In the genomic region with DNA sequence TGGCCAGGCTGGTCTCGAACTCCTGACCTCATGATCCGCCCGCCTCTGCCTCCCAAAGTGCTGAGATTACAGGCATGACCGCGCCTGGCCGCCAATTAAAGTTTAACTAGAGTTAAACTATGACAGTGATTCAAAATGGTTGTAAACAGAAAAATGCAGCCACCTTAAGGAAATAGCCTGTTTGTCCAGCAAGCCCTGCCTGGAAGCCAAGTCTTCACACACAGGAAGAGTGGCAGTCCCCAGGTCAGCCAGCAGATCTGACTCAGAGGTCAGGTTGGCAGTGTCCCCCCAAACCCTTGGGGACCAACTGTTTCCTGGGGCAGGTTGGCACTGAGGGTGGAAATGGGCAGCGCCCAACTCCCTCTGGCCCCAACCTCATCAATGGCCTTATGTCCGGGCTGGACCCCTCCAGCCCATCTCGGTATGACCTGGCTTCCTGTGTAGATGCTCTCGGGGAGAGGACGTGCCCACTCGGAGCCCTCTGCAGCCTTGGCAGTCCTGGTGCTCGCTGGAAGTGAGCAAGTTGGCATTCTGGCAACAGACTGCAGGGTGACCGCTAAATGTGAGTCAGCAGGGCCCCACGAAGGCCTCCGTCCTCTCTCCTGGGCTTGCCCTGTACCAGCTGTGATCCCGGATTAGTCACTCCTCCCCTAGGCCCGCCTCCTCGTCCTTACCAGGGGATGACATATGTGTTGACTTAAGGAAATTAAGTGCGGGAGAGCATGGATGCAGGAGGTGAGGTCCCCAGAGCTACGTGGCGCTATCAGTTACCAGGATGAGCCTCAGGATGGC, we compare ENCODE assay signal across 8 cellular contexts. TPM values are rescaled to one million over a fixed set of nuclear protein-coding genes. Genes with fewer than 3 reads are reported as not detected.
DNase-seq lines count a peak whose midpoint lies in the region; ATAC-seq, FAIRE-seq and TF ChIP-seq lines count a peak whose summit lies in the region.

No MANE protein-coding gene starts in this region.

- H3K56ac ChIP-seq in H1 (replicated peaks; ENCODE audit: insufficient read length, low read depth, low read length) = no peak overlapping the region

- CTCF ChIA-PET in activated CD8-positive, alpha-beta T cell treated with anti-CD3 and anti-CD28 coated beads, Interleukin-2, amount 10 ng/mL, durations not matched to agents 7 days and 5 days (lab: Charles Lee) = interaction anchor here (0.6 to 2.8 kb wide), 22 partner anchors 9 to 1182 kb away, joined by 3 to 36 read pairs (median 4); partner anchors contain the start of genes HSP90AB1, MYMX and SLC35B2
- CTCF ChIA-PET in H1 (lab: Charles Lee; ENCODE audit: partially characterized antibody) = interaction anchor here (0.6 to 19.4 kb wide), 20 partner anchors 9 to 138 kb away, joined by 3 to 287 read pairs (median 4); partner anchors contain the start of genes HSP90AB1, SLC29A1 and SLC35B2

- no peaks in the 10 kb centered on the region for H3K27me3 Mint-ChIP-seq in activated CD8-positive, alpha-beta T cell treated with anti-CD3 and anti-CD28 coated beads, Interleukin-2, amount 10 ng/mL, durations not matched to agents 7 days and 5 days (ENCODE audit: low read depth)

- H2AFZ ChIP-seq in H1 (ENCODE audit: low read length) = no peak overlapping the region

- peaks cover 6 to 7% of the 10 kb centered on the region in 2 experiments for H4K20me1 ChIP-seq in H1 (replicated peaks in 1 of 2; ENCODE audit: control insufficient read depth in 1 of 2, insufficient read depth in 2 of 2, low read length in 2 of 2)

- no peak overlapping the region for H3K14ac ChIP-seq in H1 (ENCODE audit: insufficient read length)

- H3K4me2 ChIP-seq in H1 (ENCODE audit: insufficient read depth in 1 of 2, low read depth in 2 of 2, low read length in 2 of 2) = peak overlapping the region; percentile 25 to 84

- peaks cover 34% of the 10 kb centered on the region for H3K4me1 ChIP-seq in BE2C
- peaks cover 4 to 15% (median 9%) of the 10 kb centered on the region in 4 experiments; a peak in 6 of 7 replicates for H3K4me1 ChIP-seq in H1 (replicated peaks in 1 of 4; ENCODE audit: control insufficient read depth in 3 of 4, insufficient read depth in 4 of 4, low read length in 3 of 4)

- TF ChIP-seq RAD21 in H1 (IDR thresholded peaks at IDR 0.05 in 1 of 2, conservative IDR thresholded peaks at IDR 0.05 in 1 of 2; ENCODE audit: low read depth in 2 of 2, low read length in 2 of 2) = no peak

- H3K4me3 ChIP-seq in BE2C (ENCODE audit: low read depth, low read length) (peak overlapping the region; percentile 72), HL-60 (replicated peaks; ENCODE audit: insufficient read depth, low read length) (peak overlapping the region; percentile 61), H1 (ENCODE audit: extremely low read depth in 1 of 4, insufficient read depth in 2 of 4, low read depth in 3 of 4, low read length in 4 of 4) (peak overlapping the region; percentile 19 to 71 (median 48))

- no peak overlapping the region for H2BK120ac ChIP-seq in H1 (replicated peaks; ENCODE audit: low read depth, low read length)

- H3K36me3 Mint-ChIP-seq in activated CD8-positive, alpha-beta T cell treated with anti-CD3 and anti-CD28 coated beads, Interleukin-2, amount 10 ng/mL, durations not matched to agents 7 days and 5 days (ENCODE audit: low read depth) = peaks cover 11% of the 10 kb centered on the region

- TF ChIP-seq CTCF in BE2C (IDR thresholded peaks at IDR 0.05; ENCODE audit: low read depth, low read length) (no peak), HL-60 (IDR thresholded peaks at IDR 0.05; ENCODE audit: insufficient read depth, low read length) (no peak), H1 (IDR thresholded peaks at IDR 0.05; ENCODE audit: control extremely low read depth in 1 of 3, insufficient read depth in 1 of 3, low read depth in 1 of 3, low read length in 3 of 3) (no peak)

- POLR2A ChIA-PET in activated CD8-positive, alpha-beta T cell treated with anti-CD3 and anti-CD28 coated beads, Interleukin-2, amount 10 ng/mL, durations not matched to agents 7 days and 5 days (lab: Charles Lee) = interaction anchor here (1.3 to 5.6 kb wide), 3 partner anchors 10 to 20 kb away, joined by 3 to 54 read pairs (median 5); partner anchors contain the start of genes HSP90AB1 and SLC35B2
- POLR2A ChIA-PET in H1 (lab: Charles Lee; ENCODE audit: partially characterized antibody) = interaction anchor here (0.6 to 21.0 kb wide), 19 partner anchors 8 to 568 kb away, joined by 3 to 581 read pairs (median 3); partner anchors contain the start of genes HSP90AB1, MYMX, SLC29A1 and SLC35B2

- no peak; a peak in 1 of 3 replicates for TF ChIP-seq POLR2A in H1 (IDR thresholded peaks at IDR 0.05; ENCODE audit: control extremely low read depth in 1 of 2, low read depth in 2 of 2, low read length in 2 of 2)

- H3K36me3 ChIP-seq in BE2C = peaks cover 33% of the 10 kb centered on the region
- peaks cover 16 to 23% (median 20%) of the 10 kb centered on the region in 4 experiments for H3K36me3 ChIP-seq in H1 (ENCODE audit: control insufficient read depth in 2 of 4, insufficient read depth in 4 of 4, low read length in 3 of 4)

- DNase-seq in BE2C (peak; percentile 85), HL-60 (ENCODE audit: low read depth in 1 of 2, low spot score in 1 of 2) (peak; percentile 88 to 91), NCI-H82 treated with DMSO at 0.1 percent for 48 hours (lab: John Stamatoyannopoulos, UW; ENCODE audit: unreplicated experiment) (peak; percentile 94), H1 (ENCODE audit: low read depth in 1 of 2, low spot score in 2 of 2) (peak in 1 of 2 experiments; percentile 81), medulla oblongata (ENCODE audit: extremely low spot score) (peak; percentile 86)
- peak; percentile 70 for DNase-seq in activated CD8-positive, alpha-beta T cell treated with anti-CD3 and anti-CD28 coated beads, Interleukin-2, amount 10 ng/mL, durations not matched to agents 7 days and 5 days
- peak; percentile 56 to 76 for DNase-seq in stimulated activated CD8-positive, alpha-beta memory T cell treated with anti-CD3 and anti-CD28 coated beads, Interleukin-15, amount 100 ng/mL, for 48 hours (ENCODE audit: low read depth in 2 of 2)

- H4K91ac ChIP-seq in H1 (replicated peaks; ENCODE audit: insufficient read length, low read length) = no peak overlapping the region

- H3K9me3 Mint-ChIP-seq in activated CD8-positive, alpha-beta T cell treated with anti-CD3 and anti-CD28 coated beads, Interleukin-2, amount 10 ng/mL, durations not matched to agents 7 days and 5 days (ENCODE audit: insufficient read depth) = no peaks in the 10 kb centered on the region

- no peaks in the 10 kb centered on the region for H3K79me2 ChIP-seq in H1 (ENCODE audit: control insufficient read depth in 1 of 2, insufficient read depth in 2 of 2, low read length in 2 of 2)

- H3K27ac ChIP-seq in HL-60 (replicated peaks) = peak overlapping the region; percentile 60
- peak overlapping the region; percentile 11; the same call in 1 of the 2 replicates for H3K27ac ChIP-seq in H1 (ENCODE audit: low read depth, low read length)

- no peaks in the 10 kb centered on the region for H3K9me3 ChIP-seq in BE2C
- H3K9me3 ChIP-seq in H1 (ENCODE audit: insufficient read depth in 2 of 2, low read depth in 1 of 2, low read length in 1 of 2) = no peaks in the 10 kb centered on the region

- peak overlapping the region; percentile 94 for H3K27ac Mint-ChIP-seq in activated CD8-positive, alpha-beta T cell treated with anti-CD3 and anti-CD28 coated beads, Interleukin-2, amount 10 ng/mL, durations not matched to agents 7 days and 5 days

- peak overlapping the region; percentile 33; the same call in 1 of the 2 replicates for H2BK12ac ChIP-seq in H1 (ENCODE audit: low read depth, low read length)

- peak overlapping the region in 1 of 4 experiments; percentile 57; a peak in 3 of 7 replicates for H3K9ac ChIP-seq in H1 (replicated peaks in 1 of 4; ENCODE audit: extremely low read depth in 1 of 4, low read depth in 3 of 4, low read length in 3 of 4)

- H3K4me1 Mint-ChIP-seq in activated CD8-positive, alpha-beta T cell treated with anti-CD3 and anti-CD28 coated beads, Interleukin-2, amount 10 ng/mL, durations not matched to agents 7 days and 5 days (ENCODE audit: low read depth) = peaks cover 34% of the 10 kb centered on the region

- no peak overlapping the region for H3K18ac ChIP-seq in H1 (ENCODE audit: extremely low read depth, low read length)

- H3K23ac ChIP-seq in H1 (ENCODE audit: insufficient read length) = no peak overlapping the region

- H3K27me3 ChIP-seq in BE2C (no peaks in the 10 kb centered on the region), HL-60 (ENCODE audit: insufficient read depth, poor library complexity, severe bottlenecking) (no peaks in the 10 kb centered on the region), H1 (replicated peaks in 1 of 4; ENCODE audit: control insufficient read depth in 3 of 4, extremely low read depth in 1 of 4, insufficient read depth in 3 of 4, low read length in 3 of 4) (no peaks in the 10 kb centered on the region; a peak in 1 of 7 replicates)

- FAIRE-seq in H1 (lab: Jason Lieb, UNC) = no peak

- peak overlapping the region; percentile 18 for H4K5ac ChIP-seq in H1 (ENCODE audit: insufficient read length, low read depth, low read length)

- H3K23me2 ChIP-seq in H1 (ENCODE audit: low read depth, low read length) = peaks cover 4% of the 10 kb centered on the region; the same call in 1 of the 2 replicates

- 50% methylated on average over 22 of the region's 22 CpGs; no CpG with 5 or more reads in 1 of the 2 experiments for WGBS in H1 (ENCODE audit: extremely low coverage in 1 of 2, insufficient coverage in 1 of 2, insufficient read length in 1 of 2, insufficient replicate concordance in 2 of 2, low coverage in 1 of 2, low lambda C conversion rate in 2 of 2, missing lambda C conversion rate in 1 of 2), 2 experiments

- H3K4ac ChIP-seq in H1 (replicated peaks; ENCODE audit: insufficient read length, low read depth, low read length) = no peak overlapping the region

- peak overlapping the region; percentile 22; the same call in 1 of the 2 replicates for H2BK5ac ChIP-seq in H1 (ENCODE audit: low read depth, low read length)

- no peaks in the 10 kb centered on the region; the same call in 1 of the 2 replicates for H3K79me1 ChIP-seq in H1 (ENCODE audit: low read depth, low read length)

- peak; percentile 29 for ATAC-seq in GM19397 (IDR thresholded peaks at IDR 0.05; ENCODE audit: unreplicated experiment)
- ATAC-seq in activated CD8-positive, alpha-beta T cell treated with anti-CD3 and anti-CD28 coated beads, Interleukin-2, amount 10 ng/mL, durations not matched to agents 7 days and 5 days = peak; percentile 75

- H3K4me3 Mint-ChIP-seq in activated CD8-positive, alpha-beta T cell treated with anti-CD3 and anti-CD28 coated beads, Interleukin-2, amount 10 ng/mL, durations not matched to agents 7 days and 5 days = peak overlapping the region; percentile 80

- peak overlapping the region; percentile 80 for H4K8ac ChIP-seq in H1 (ENCODE audit: extremely low read depth, insufficient read depth, low read length)

- no peak overlapping the region for H2BK20ac ChIP-seq in H1 (ENCODE audit: low read length)

- H2BK15ac ChIP-seq in H1 (ENCODE audit: low read length) = no peak overlapping the region

- no peak for TF ChIP-seq EP300 in H1 (IDR thresholded peaks at IDR 0.05; ENCODE audit: borderline replicate concordance in 1 of 2, low read depth in 2 of 2, low read length in 2 of 2)

- no peak overlapping the region for H2AK5ac ChIP-seq in H1 (ENCODE audit: low read depth, low read length)

RNA-seq across cellular contexts. Expression of gene HSP90AB1, which starts 9.7 kb away (rescaled TPM):
- 666 TPM for polyA plus RNA-seq in BE2C (2012; ENCODE audit: insufficient read depth, insufficient read length, low read depth)
- 100 to 1,000 TPM; 741 to 755 TPM for total RNA-seq in activated CD8-positive, alpha-beta T cell treated with anti-CD3 and anti-CD28 coated beads, Interleukin-2, amount 10 ng/mL, durations not matched to agents 7 days and 5 days
- total RNA-seq in H1 (2021; fragmentation: NEBNext Ultra II Directional; extraction: Animal tissue kit (Norgen Biotek cat#: 25700)) = 2,224 and 2,297 TPM in 2 replicates
- polyA plus RNA-seq in H1 (2011; rRNA removed) = 1,244 and 1,564 TPM in 2 replicates
- polyA plus RNA-seq in H1 (2011; cell fraction: cytosol; rRNA removed) = 1,987 TPM
- polyA plus RNA-seq in H1 (2011; cell fraction: nucleus; rRNA removed) = 1,165 TPM
- polyA plus RNA-seq in H1 (2012, experiment 1 of 2) = 2,191 to 2,644 TPM (median 2,404 TPM) in 4 replicates
- polyA plus RNA-seq in H1 (2012, experiment 2 of 2) = 384 TPM
- polyA plus RNA-seq in H1 (2013, experiment 1 of 2) = 1,706 TPM
- 1,654 TPM for polyA plus RNA-seq in H1 (2013, experiment 2 of 2)
- 1,724 and 1,899 TPM in 2 replicates for polyA minus RNA-seq in H1 (2011; rRNA and poly(A)+ RNA removed)
- 850 TPM for polyA minus RNA-seq in H1 (2011; cell fraction: cytosol; rRNA and poly(A)+ RNA removed)
- polyA minus RNA-seq in H1 (2011; cell fraction: nucleus; rRNA and poly(A)+ RNA removed) = 610 TPM

RNA-seq across cellular contexts. Expression of gene SLC29A1, which starts 13.8 kb away (rescaled TPM):
- 184 TPM for polyA plus RNA-seq in BE2C (2012; ENCODE audit: insufficient read depth, insufficient read length, low read depth)
- 10 to 100 TPM; 49.2 to 53.4 TPM for total RNA-seq in activated CD8-positive, alpha-beta T cell treated with anti-CD3 and anti-CD28 coated beads, Interleukin-2, amount 10 ng/mL, durations not matched to agents 7 days and 5 days
- 187 and 196 TPM in 2 replicates for total RNA-seq in H1 (2021; fragmentation: NEBNext Ultra II Directional; extraction: Animal tissue kit (Norgen Biotek cat#: 25700))
- 558 and 626 TPM in 2 replicates for polyA plus RNA-seq in H1 (2011; rRNA removed)
- 409 TPM for polyA plus RNA-seq in H1 (2011; cell fraction: cytosol; rRNA removed)
- 636 TPM for polyA plus RNA-seq in H1 (2011; cell fraction: nucleus; rRNA removed)
- polyA plus RNA-seq in H1 (2012, experiment 1 of 2) = 210 to 268 TPM (median 256 TPM) in 4 replicates
- polyA plus RNA-seq in H1 (2012, experiment 2 of 2) = 267 TPM
- 396 TPM for polyA plus RNA-seq in H1 (2013, experiment 1 of 2)
- polyA plus RNA-seq in H1 (2013, experiment 2 of 2) = 418 TPM
- polyA minus RNA-seq in H1 (2011; rRNA and poly(A)+ RNA removed) = 456 and 664 TPM in 2 replicates
- 124 TPM for polyA minus RNA-seq in H1 (2011; cell fraction: cytosol; rRNA and poly(A)+ RNA removed)
- 168 TPM for polyA minus RNA-seq in H1 (2011; cell fraction: nucleus; rRNA and poly(A)+ RNA removed)

RNA-seq across cellular contexts. Expression of gene SLC35B2, which starts 20.1 kb away (rescaled TPM):
- 111 TPM for polyA plus RNA-seq in BE2C (2012; ENCODE audit: insufficient read depth, insufficient read length, low read depth)
- 10 to 100 TPM; 31.6 to 32.8 TPM for total RNA-seq in activated CD8-positive, alpha-beta T cell treated with anti-CD3 and anti-CD28 coated beads, Interleukin-2, amount 10 ng/mL, durations not matched to agents 7 days and 5 days
- total RNA-seq in H1 (2021; fragmentation: NEBNext Ultra II Directional; extraction: Animal tissue kit (Norgen Biotek cat#: 25700)) = 29.5 and 32.3 TPM in 2 replicates
- polyA plus RNA-seq in H1 (2011; rRNA removed) = 65.0 and 73.7 TPM in 2 replicates
- polyA plus RNA-seq in H1 (2011; cell fraction: cytosol; rRNA removed) = 49.6 TPM
- 90.4 TPM for polyA plus RNA-seq in H1 (2011; cell fraction: nucleus; rRNA removed)
- polyA plus RNA-seq in H1 (2012, experiment 1 of 2) = 26.2 to 41.2 TPM (median 36.7 TPM) in 4 replicates
- 48.9 TPM for polyA plus RNA-seq in H1 (2012, experiment 2 of 2)
- polyA plus RNA-seq in H1 (2013, experiment 1 of 2) = 43.7 TPM
- polyA plus RNA-seq in H1 (2013, experiment 2 of 2) = 43.6 TPM
- 48.1 and 49.1 TPM in 2 replicates for polyA minus RNA-seq in H1 (2011; rRNA and poly(A)+ RNA removed)
- 21.4 TPM for polyA minus RNA-seq in H1 (2011; cell fraction: cytosol; rRNA and poly(A)+ RNA removed)
- polyA minus RNA-seq in H1 (2011; cell fraction: nucleus; rRNA and poly(A)+ RNA removed) = 25.3 TPM

RNA-seq across cellular contexts. Expression of gene MYMX, which starts 20.5 kb away (rescaled TPM):
- polyA plus RNA-seq in BE2C (2012; ENCODE audit: insufficient read depth, insufficient read length, low read depth) = 5.1 TPM
- not detected for total RNA-seq in activated CD8-positive, alpha-beta T cell treated with anti-CD3 and anti-CD28 coated beads, Interleukin-2, amount 10 ng/mL, durations not matched to agents 7 days and 5 days
- 4.7 and 5.2 TPM in 2 replicates for total RNA-seq in H1 (2021; fragmentation: NEBNext Ultra II Directional; extraction: Animal tissue kit (Norgen Biotek cat#: 25700))
- polyA plus RNA-seq in H1 (2011; rRNA removed) = 5.3 and 6.9 TPM in 2 replicates
- 6.9 TPM for polyA plus RNA-seq in H1 (2011; cell fraction: cytosol; rRNA removed)
- polyA plus RNA-seq in H1 (2011; cell fraction: nucleus; rRNA removed) = 8.2 TPM
- polyA plus RNA-seq in H1 (2012, experiment 1 of 2) = 7.5 to 8.9 TPM (median 7.9 TPM) in 4 replicates
- 9.3 TPM for polyA plus RNA-seq in H1 (2012, experiment 2 of 2)
- 10.1 TPM for polyA plus RNA-seq in H1 (2013, experiment 1 of 2)
- 10.6 TPM for polyA plus RNA-seq in H1 (2013, experiment 2 of 2)
- 3.2 and 3.8 TPM in 2 replicates for polyA minus RNA-seq in H1 (2011; rRNA and poly(A)+ RNA removed)
- 5.0 TPM for polyA minus RNA-seq in H1 (2011; cell fraction: cytosol; rRNA and poly(A)+ RNA removed)
- 5.1 TPM for polyA minus RNA-seq in H1 (2011; cell fraction: nucleus; rRNA and poly(A)+ RNA removed)

RNA-seq across cellular contexts. Expression of gene NFKBIE, which starts 28.1 kb away (rescaled TPM):
- polyA plus RNA-seq in BE2C (2012; ENCODE audit: insufficient read depth, insufficient read length, low read depth) = 26.2 TPM
- 10 to 100 TPM; 14.1 to 16.9 TPM for total RNA-seq in activated CD8-positive, alpha-beta T cell treated with anti-CD3 and anti-CD28 coated beads, Interleukin-2, amount 10 ng/mL, durations not matched to agents 7 days and 5 days
- total RNA-seq in H1 (2021; fragmentation: NEBNext Ultra II Directional; extraction: Animal tissue kit (Norgen Biotek cat#: 25700)) = 10.8 and 13.5 TPM in 2 replicates
- 19.2 and 22.9 TPM in 2 replicates for polyA plus RNA-seq in H1 (2011; rRNA removed)
- 18.8 TPM for polyA plus RNA-seq in H1 (2011; cell fraction: cytosol; rRNA removed)
- 14.3 TPM for polyA plus RNA-seq in H1 (2011; cell fraction: nucleus; rRNA removed)
- polyA plus RNA-seq in H1 (2012, experiment 1 of 2) = 12.7 to 17.1 TPM (median 13.6 TPM) in 4 replicates
- polyA plus RNA-seq in H1 (2012, experiment 2 of 2) = 17.0 TPM
- polyA plus RNA-seq in H1 (2013, experiment 1 of 2) = 6.2 TPM
- polyA plus RNA-seq in H1 (2013, experiment 2 of 2) = 7.5 TPM
- 7.0 and 9.3 TPM in 2 replicates for polyA minus RNA-seq in H1 (2011; rRNA and poly(A)+ RNA removed)
- polyA minus RNA-seq in H1 (2011; cell fraction: cytosol; rRNA and poly(A)+ RNA removed) = 7.8 TPM
- 12.2 TPM for polyA minus RNA-seq in H1 (2011; cell fraction: nucleus; rRNA and poly(A)+ RNA removed)
